Comparison of ENCODE assay signal across 29 cellular contexts in the genomic region with DNA sequence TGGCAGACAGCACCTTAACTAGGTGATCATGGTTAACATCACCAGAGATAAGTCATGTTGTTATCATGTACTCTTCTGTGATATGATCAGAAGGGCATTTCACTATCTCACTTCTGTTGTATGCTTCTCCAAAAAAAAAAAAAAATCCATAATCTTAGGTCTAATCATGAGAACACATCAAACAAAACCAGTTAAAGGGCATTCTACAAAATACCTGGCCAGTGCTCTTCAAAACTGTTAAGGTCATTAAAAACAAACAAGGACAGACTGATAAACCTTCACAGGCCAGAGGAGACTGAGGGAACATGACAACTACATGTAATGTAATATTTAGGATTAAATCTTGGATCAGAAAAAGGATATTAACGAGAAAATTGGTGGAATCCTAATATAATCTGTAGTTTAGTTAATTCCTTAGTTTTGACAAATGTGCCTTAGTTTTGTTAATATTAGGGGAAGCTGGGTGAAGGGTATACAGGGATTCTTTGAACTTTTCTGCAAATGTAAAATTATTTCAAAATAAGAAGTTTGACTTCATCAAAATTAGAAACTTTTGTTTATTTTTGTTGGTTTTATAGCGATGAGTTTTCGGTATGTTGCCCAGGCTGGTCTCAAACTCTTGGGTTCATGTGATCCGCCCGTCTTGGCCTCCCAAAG.
"Had no signal": no experiment of that assay in that cellular context is flagged by ENCODE, and none has a peak within 500 bp of the region (broad histone marks: within the 10 kb centered on the region; RNA-seq: fewer than 3 reads in every experiment).

No MANE protein-coding gene starts in this region.

- H3K4me3 ChIP-seq: ascending aorta, esophagus muscularis mucosa, gastroesophageal sphincter had no signal

- H3K27me3 Mint-ChIP-seq: activated CD4-positive, alpha-beta memory T cell treated with anti-CD3 and anti-CD28 coated beads, Interleukin-2, amount 10 ng/mL, durations not matched to agents 7 days and 5 days; activated CD4-positive, alpha-beta T cell treated with anti-CD3 and anti-CD28 coated beads, Interleukin-2, amount 10 ng/mL, durations not matched to agents 7 days and 5 days; activated naive CD8-positive, alpha-beta T cell treated with anti-CD3 and anti-CD28 coated beads for 36 hours; effector memory CD8-positive, alpha-beta T cell had no signal

- H3K36me3 ChIP-seq: ascending aorta, brain microvascular endothelial cell had no signal

- H3K4me1 Mint-ChIP-seq: activated CD4-positive, alpha-beta T cell treated with anti-CD3 and anti-CD28 coated beads, Interleukin-2, amount 10 ng/mL, durations not matched to agents 7 days and 5 days; WTC11 had no signal

- H3K27me3 ChIP-seq: ascending aorta, brain microvascular endothelial cell, gastroesophageal sphincter had no signal

- ATAC-seq: activated T-cell treated with anti-CD3 and anti-CD28 coated beads, Interleukin-2, amount 50 U/mL, for 72 hours; effector memory CD8-positive, alpha-beta T cell; gastroesophageal sphincter; WTC11 had no signal

- H3K4me1 ChIP-seq: ascending aorta, esophagus muscularis mucosa, gastroesophageal sphincter had no signal

- DNase-seq: activated CD4-positive, alpha-beta memory T cell treated with anti-CD3 and anti-CD28 coated beads, Interleukin-2, amount 10 ng/mL, durations not matched to agents 7 days and 5 days; activated CD4-positive, alpha-beta T cell treated with anti-CD3 and anti-CD28 coated beads for 1 hour; activated CD4-positive, alpha-beta T cell treated with anti-CD3 and anti-CD28 coated beads for 4 hours; activated CD4-positive, alpha-beta T cell treated with anti-CD3 and anti-CD28 coated beads, Interleukin-2, amount 10 ng/mL, durations not matched to agents 7 days and 5 days; activated CD4-positive, alpha-beta T cell treated with anti-CD3 and anti-CD28 coated beads, Interleukin-2, amount 50 U/mL, for 4 hours; activated CD8-positive, alpha-beta memory T cell treated with anti-CD3 and anti-CD28 coated beads, Interleukin-2, amount 50 U/mL, for 48 hours; activated effector memory CD4-positive, alpha-beta T cell treated with Interleukin-2 at 50 U/mL for 16 hours; activated gamma-delta T cell treated with Interleukin-2 at 50 U/mL for 16 hours; activated naive CD4-positive, alpha-beta T cell treated with anti-CD3 and anti-CD28 coated beads, Interleukin-2, amount 50 U/mL, for 16 hours; activated naive CD4-positive, alpha-beta T cell treated with Interleukin-2 at 50 U/mL for 16 hours; activated naive CD8-positive, alpha-beta T cell treated with anti-CD3 and anti-CD28 coated beads for 36 hours; activated T-cell treated with anti-CD3 and anti-CD28 coated beads for 4 hours; activated T-cell treated with anti-CD3 and anti-CD28 coated beads, Interleukin-2, amount 50 U/mL, for 24 hours; activated T-cell treated with anti-CD3 and anti-CD28 coated beads, Interleukin-2, amount 50 U/mL, for 72 hours; brain microvascular endothelial cell; caudate nucleus; cortex of kidney; dermis blood vessel endothelial cell; effector CD4-positive, alpha-beta T cell; effector memory CD8-positive, alpha-beta T cell; erythroblast; foreskin melanocyte; T-helper 2 cell had no signal

- H3K9me3 ChIP-seq: ascending aorta, esophagus muscularis mucosa, gastroesophageal sphincter had no signal

- H3K27ac ChIP-seq: ascending aorta, brain microvascular endothelial cell, esophagus muscularis mucosa, gastroesophageal sphincter had no signal

- H3K9me3 Mint-ChIP-seq: activated CD4-positive, alpha-beta memory T cell treated with anti-CD3 and anti-CD28 coated beads, Interleukin-2, amount 10 ng/mL, durations not matched to agents 7 days and 5 days; activated CD4-positive, alpha-beta T cell treated with anti-CD3 and anti-CD28 coated beads, Interleukin-2, amount 10 ng/mL, durations not matched to agents 7 days and 5 days; activated naive CD8-positive, alpha-beta T cell treated with anti-CD3 and anti-CD28 coated beads for 36 hours; activated T-cell treated with anti-CD3 and anti-CD28 coated beads, Interleukin-2, amount 50 U/mL, for 24 hours; activated T-cell treated with anti-CD3 and anti-CD28 coated beads, Interleukin-2, amount 50 U/mL, for 72 hours; effector memory CD8-positive, alpha-beta T cell had no signal

- FAIRE-seq: bronchial epithelial cell, colon had no signal

- H3K4me3 Mint-ChIP-seq: activated CD4-positive, alpha-beta memory T cell treated with anti-CD3 and anti-CD28 coated beads, Interleukin-2, amount 10 ng/mL, durations not matched to agents 7 days and 5 days; activated CD4-positive, alpha-beta T cell treated with anti-CD3 and anti-CD28 coated beads, Interleukin-2, amount 10 ng/mL, durations not matched to agents 7 days and 5 days; activated naive CD8-positive, alpha-beta T cell treated with anti-CD3 and anti-CD28 coated beads for 36 hours; activated T-cell treated with anti-CD3 and anti-CD28 coated beads, Interleukin-2, amount 50 U/mL, for 24 hours; activated T-cell treated with anti-CD3 and anti-CD28 coated beads, Interleukin-2, amount 50 U/mL, for 72 hours; effector memory CD8-positive, alpha-beta T cell; WTC11 had no signal

- H3K27ac Mint-ChIP-seq: activated CD4-positive, alpha-beta memory T cell treated with anti-CD3 and anti-CD28 coated beads, Interleukin-2, amount 10 ng/mL, durations not matched to agents 7 days and 5 days; activated CD4-positive, alpha-beta T cell treated with anti-CD3 and anti-CD28 coated beads, Interleukin-2, amount 10 ng/mL, durations not matched to agents 7 days and 5 days; activated naive CD8-positive, alpha-beta T cell treated with anti-CD3 and anti-CD28 coated beads for 36 hours; activated T-cell treated with anti-CD3 and anti-CD28 coated beads, Interleukin-2, amount 50 U/mL, for 24 hours; activated T-cell treated with anti-CD3 and anti-CD28 coated beads, Interleukin-2, amount 50 U/mL, for 72 hours; WTC11 had no signal
